In genomic region chr5:140400730-140401361, GRCh38 we compare ENCODE assay signal across 8 cellular contexts. TPM values are rescaled to one million over a fixed set of nuclear protein-coding genes. Genes with fewer than 3 reads are reported as not detected.
A peak's percentile ranks its signal among the peaks of the same experiment; 100 is the strongest.
DNase-seq lines count a peak whose midpoint lies in the region; ATAC-seq and TF ChIP-seq lines count a peak whose summit lies in the region.

No MANE protein-coding gene starts in this region.

- no peaks in the 10 kb centered on the region for H3K36me3 ChIP-seq in BJ (ENCODE audit: control insufficient read depth, insufficient read depth, low read length)

- no peak for TF ChIP-seq CTCF in BJ (IDR thresholded peaks at IDR 0.05; ENCODE audit: insufficient read depth, low read depth, low read length)
- no peak for TF ChIP-seq CTCF in choroid plexus epithelial cell (conservative IDR thresholded peaks at IDR 0.05; ENCODE audit: low read depth, low read length)

- peak; percentile 60 for ATAC-seq in HG03442 (IDR thresholded peaks at IDR 0.05; ENCODE audit: unreplicated experiment)

- CTCF ChIA-PET in BJ (lab: Yijun Ruan, JAX), result interaction anchor here (0.7 to 2.1 kb wide), 6 partner anchors 20 to 156 kb away, joined by 3 to 7 read pairs (median 3); no protein-coding TSS in a partner anchor

- H3K4me3 ChIP-seq in BJ (ENCODE audit: low read depth, low read length), result peak overlapping the region; percentile 58
- peak overlapping the region; percentile 97 for H3K4me3 ChIP-seq in choroid plexus epithelial cell (ENCODE audit: low read depth, low read length)

- POLR2A ChIA-PET in BJ (lab: Charles Lee), result interaction anchor here (0.6 kb wide), 1 partner anchor 76 kb away, joined by 3 read pairs; no protein-coding TSS in a partner anchor

- no peaks in the 10 kb centered on the region for H3K27me3 ChIP-seq in BJ (ENCODE audit: control insufficient read depth, insufficient read depth, low read length)

- peak; percentile 79 for DNase-seq in BJ (ENCODE audit: low read depth)
- DNase-seq in GM19240 (ENCODE audit: insufficient read length, low spot score), result peak; percentile 75
- peak; percentile 93 for DNase-seq in NCI-H510A treated with DMSO at 0.1 percent for 48 hours (lab: John Stamatoyannopoulos, UW)
- DNase-seq in activated CD4-positive, alpha-beta T cell treated with anti-CD3 and anti-CD28 coated beads for 4 hours, result peak; percentile 81 to 85
- peak; percentile 99 for DNase-seq in choroid plexus epithelial cell (ENCODE audit: low read depth)
- peak; percentile 98 for DNase-seq in kidney tubule cell (ENCODE audit: low spot score)
- peak; percentile 76 to 83 for DNase-seq in stimulated activated CD4-positive, alpha-beta T cell treated with anti-CD3 and anti-CD28 coated beads, Interleukin-15, amount 100 ng/mL, for 48 hours (ENCODE audit: low read depth in 2 of 2)

RNA-seq across cellular contexts. Expression of gene ANKHD1, which starts 0.8 kb away (rescaled TPM):
- polyA plus RNA-seq in BJ (2011; rRNA removed), result 28.0 and 37.4 TPM in 2 replicates
- 34.5 and 49.9 TPM in 2 replicates for polyA minus RNA-seq in BJ (2011; rRNA and poly(A)+ RNA removed)

RNA-seq across cellular contexts. Expression of gene SLC4A9, which starts 40.9 kb away (rescaled TPM):
- not detected in 2 replicates for polyA plus RNA-seq in BJ (2011; rRNA removed)
- not detected in 2 replicates for polyA minus RNA-seq in BJ (2011; rRNA and poly(A)+ RNA removed)

RNA-seq across cellular contexts. Expression of gene HBEGF, which starts 54.4 kb away (rescaled TPM):
- 2.4 and 3.1 TPM in 2 replicates for polyA plus RNA-seq in BJ (2011; rRNA removed)
- 0.31 and 0.81 TPM in 2 replicates for polyA minus RNA-seq in BJ (2011; rRNA and poly(A)+ RNA removed)

Comparison
In these comparisons a context has a peak if more than half of its experiments do, and no peak if none do; other contexts are left out.
1. Peak in every context shown above with its lines: DNase-seq, ATAC-seq and H3K4me3 ChIP-seq.